In the genomic region with DNA sequence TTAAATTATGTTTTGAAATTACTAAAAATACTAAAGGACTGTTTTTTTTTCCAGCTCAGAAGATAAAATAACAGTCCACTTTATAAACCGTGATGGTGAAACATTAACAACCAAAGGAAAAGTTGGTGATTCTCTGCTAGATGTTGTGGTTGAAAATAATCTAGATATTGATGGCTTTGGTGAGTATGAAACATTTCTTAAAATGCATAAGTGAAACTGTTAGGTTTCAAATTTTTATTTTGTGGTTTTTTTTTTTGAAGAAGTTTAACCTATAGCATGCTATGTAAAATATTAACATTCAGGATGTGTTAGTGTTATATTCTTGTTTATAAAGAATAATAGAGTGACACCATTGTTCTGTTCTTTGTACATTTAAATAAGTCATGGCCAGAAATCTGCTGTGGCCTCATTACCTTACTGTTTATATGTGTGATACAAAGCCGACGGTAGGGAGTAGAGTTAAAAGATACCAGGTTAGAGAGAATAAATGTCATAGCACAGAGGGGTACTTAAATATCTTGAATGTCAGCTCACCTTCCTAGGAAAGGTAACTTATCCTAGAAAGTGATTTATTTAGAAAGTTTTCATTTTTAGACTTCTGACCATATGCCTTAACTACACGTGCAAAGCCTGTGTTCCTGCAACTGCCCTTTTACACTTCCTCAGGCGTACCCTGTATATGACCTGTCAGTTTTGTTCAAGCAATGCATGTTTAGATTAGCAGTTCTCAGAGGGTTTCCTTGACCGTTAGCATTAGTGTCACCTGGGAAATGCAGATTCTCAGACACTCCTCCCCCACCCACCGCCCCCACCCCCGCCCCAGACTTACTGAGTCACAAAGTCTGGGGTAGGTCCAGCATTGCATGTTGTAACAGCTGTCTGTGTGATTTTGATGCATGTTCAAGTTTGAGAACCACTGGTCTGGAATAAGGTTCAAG, we compare ENCODE assay signal across 12 cellular contexts. TPM values are rescaled to one million over a fixed set of nuclear protein-coding genes. Genes with fewer than 3 reads are reported as not detected.
DNase-seq lines count a peak whose midpoint lies in the region; ATAC-seq, FAIRE-seq and TF ChIP-seq lines count a peak whose summit lies in the region.
"Had no signal": no experiment of that assay in that cellular context is flagged by ENCODE, and none has a peak within 500 bp of the region (broad histone marks: within the 10 kb centered on the region; RNA-seq: fewer than 3 reads in every experiment).

No MANE protein-coding gene starts in this region.

- DNase-seq in Right ventricle myocardium inferior (ENCODE audit: missing footprints) (no peak), cardiac septum (ENCODE audit: low spot score) (no peak), bronchial epithelial cell (ENCODE audit: low read depth) (peak; percentile 81), DMS153 treated with DMSO at 0.1 percent for 48 hours (lab: John Stamatoyannopoulos, UW; ENCODE audit: unreplicated experiment) (no peak), GM19240 (ENCODE audit: insufficient read length, low spot score) (no peak)
- no peak for DNase-seq in stimulated activated naive B cell treated with anti-CD40 and anti-IgM and Interleukin-4, amounts not matched to agents 10 μg/mL and 1 μg/mL and 100 μg/mL, for 72 hours
- no peak for DNase-seq in stimulated activated naive CD4-positive, alpha-beta T cell (lab: John Stamatoyannopoulos, UW)
- DNase-seq: NCI-H1105, posterior cingulate gyrus had no signal

- H3K4me3 Mint-ChIP-seq in stimulated activated naive B cell treated with anti-CD40 and anti-IgM and Interleukin-4, amounts not matched to agents 10 μg/mL and 1 μg/mL and 100 μg/mL, for 72 hours, result no peak overlapping the region

- no peak overlapping the region for H3K27ac Mint-ChIP-seq in stimulated activated naive B cell treated with anti-CD40 and anti-IgM and Interleukin-4, amounts not matched to agents 10 μg/mL and 1 μg/mL and 100 μg/mL, for 72 hours

- H3K27me3 Mint-ChIP-seq in stimulated activated naive B cell treated with anti-CD40 and anti-IgM and Interleukin-4, amounts not matched to agents 10 μg/mL and 1 μg/mL and 100 μg/mL, for 72 hours, result no peaks in the 10 kb centered on the region

- intact Hi-C loops in Right ventricle myocardium inferior (cut with DNase I) (loop anchor here (10.0 kb wide), 1 partner anchor 141 kb away; the partner anchor contains the start of gene RDX), cardiac septum (cut with DNase I) (no loop called here)

- peaks cover 34 to 37% of the 10 kb centered on the region in 2 donors for H3K36me3 Mint-ChIP-seq in stimulated activated naive B cell treated with anti-CD40 and anti-IgM and Interleukin-4, amounts not matched to agents 10 μg/mL and 1 μg/mL and 100 μg/mL, for 72 hours

- H3K9me3 Mint-ChIP-seq in stimulated activated naive B cell treated with anti-CD40 and anti-IgM and Interleukin-4, amounts not matched to agents 10 μg/mL and 1 μg/mL and 100 μg/mL, for 72 hours, result peaks cover under 1 to 1% of the 10 kb centered on the region in 2 donors

- peaks cover 2% of the 10 kb centered on the region for H3K36me3 ChIP-seq in bronchial epithelial cell (ENCODE audit: control insufficient read depth, insufficient read depth, low read length)

- no peak overlapping the region for H3K4me3 ChIP-seq in bronchial epithelial cell (ENCODE audit: low read depth, low read length)
- H3K4me3 ChIP-seq: coronary artery, SK-N-MC had no signal

- TF ChIP-seq CTCF in bronchial epithelial cell (IDR thresholded peaks at IDR 0.05; ENCODE audit: insufficient read depth, low read length, severe bottlenecking), result no peak

- peaks cover 20 to 50% of the 10 kb centered on the region in 2 donors for H3K4me1 Mint-ChIP-seq in stimulated activated naive B cell treated with anti-CD40 and anti-IgM and Interleukin-4, amounts not matched to agents 10 μg/mL and 1 μg/mL and 100 μg/mL, for 72 hours

- ATAC-seq in Right ventricle myocardium inferior (peak; percentile 37), HG03097 (IDR thresholded peaks at IDR 0.05; ENCODE audit: low FRiP score, unreplicated experiment) (peak; percentile 46)
- ATAC-seq in stimulated activated naive B cell treated with anti-CD40 and anti-IgM and Interleukin-4, amounts not matched to agents 10 μg/mL and 1 μg/mL and 100 μg/mL, for 72 hours (replicated peaks), result peak; percentile 31 to 75

- H3K27me3 ChIP-seq in bronchial epithelial cell (ENCODE audit: control insufficient read depth, insufficient read depth, low read length), result no peaks in the 10 kb centered on the region

- no peak for FAIRE-seq in bronchial epithelial cell (lab: Jason Lieb, UNC)

RNA-seq across cellular contexts. Expression of gene FDX1, which starts 6.3 kb away (rescaled TPM):
- 22.5 TPM for total RNA-seq in Right ventricle myocardium inferior
- 21.7 TPM for total RNA-seq in cardiac septum
- total RNA-seq in bronchial epithelial cell, result 9.7 and 11.6 TPM in 2 replicates
